In genomic region chr16:2333231-2333630, GRCh38 we compare ENCODE assay signal across 21 cellular contexts.
"Had no signal": no experiment of that assay in that cellular context is flagged by ENCODE, and none has a peak within 500 bp of the region (broad histone marks: within the 10 kb centered on the region; RNA-seq: fewer than 3 reads in every experiment).

No MANE protein-coding gene starts in this region.

- DNase-seq: effector memory CD4-positive, alpha-beta T cell; hypothalamus; immature natural killer cell; islet precursor cell; kidney glomerular epithelial cell; left colon; mammary epithelial cell; naive thymus-derived CD8-positive, alpha-beta T cell; occipital lobe; small intestine; stimulated activated CD4-positive, alpha-beta T cell treated with anti-CD3 and anti-CD28 coated beads, Interleukin-15, amount 100 ng/mL, for 24 hours; stimulated activated CD4-positive, alpha-beta T cell treated with anti-CD3 and anti-CD28 coated beads, Interleukin-2, amount 100 ng/mL, for 48 hours; stimulated activated naive B cell treated with anti-CD40 and anti-IgM and Interleukin-4, amounts not matched to agents 10 μg/mL and 1 μg/mL and 100 μg/mL, for 72 hours had no signal

- H3K27me3 ChIP-seq: right lobe of liver, tibial nerve, vagina had no signal

- H3K9me3 ChIP-seq: right lobe of liver, thoracic aorta, tibial nerve, vagina had no signal

- H3K4me1 ChIP-seq: parathyroid adenoma, right lobe of liver, vagina had no signal

- H3K27ac ChIP-seq: coronary artery, parathyroid adenoma, right lobe of liver, thoracic aorta, tibial nerve, vagina had no signal

- H3K27ac Mint-ChIP-seq: immature natural killer cell; progenitor cell of endocrine pancreas; stimulated activated naive B cell treated with anti-CD40 and anti-IgM and Interleukin-4, amounts not matched to agents 10 μg/mL and 1 μg/mL and 100 μg/mL, for 72 hours; stimulated activated naive CD8-positive, alpha-beta T cell treated with anti-CD3 and anti-CD28 coated beads, Interleukin-15, Interleukin-2, amounts not matched to agents 100 ng/mL and 50 ng/mL, for 24 hours had no signal

- H3K36me3 ChIP-seq: right lobe of liver, vagina had no signal

- H3K9me3 Mint-ChIP-seq: immature natural killer cell; naive thymus-derived CD8-positive, alpha-beta T cell; stimulated activated naive B cell treated with anti-CD40 and anti-IgM and Interleukin-4, amounts not matched to agents 10 μg/mL and 1 μg/mL and 100 μg/mL, for 72 hours; stimulated activated naive CD8-positive, alpha-beta T cell treated with anti-CD3 and anti-CD28 coated beads, Interleukin-15, Interleukin-2, amounts not matched to agents 100 ng/mL and 50 ng/mL, for 24 hours had no signal

- H3K4me3 ChIP-seq: coronary artery, right lobe of liver, thoracic aorta, tibial nerve, vagina had no signal

- H3K4me3 Mint-ChIP-seq: immature natural killer cell; stimulated activated naive B cell treated with anti-CD40 and anti-IgM and Interleukin-4, amounts not matched to agents 10 μg/mL and 1 μg/mL and 100 μg/mL, for 72 hours; stimulated activated naive CD8-positive, alpha-beta T cell treated with anti-CD3 and anti-CD28 coated beads, Interleukin-15, Interleukin-2, amounts not matched to agents 100 ng/mL and 50 ng/mL, for 24 hours had no signal
